ENCODE assay signal across 1 cellular context in genomic region chr6:46486186-46486585, GRCh38.
TF ChIP-seq lines count a peak whose summit lies in the region.

No MANE protein-coding gene starts in this region.

TF ChIP-seq in endothelial cell of umbilical vein, 7 proteins besides CTCF, POLR2A, EP300 and RAD21 (continued from another document):
- no peak for TF ChIP-seq POLR2AphosphoS5 (IDR thresholded peaks at IDR 0.05; ENCODE audit: insufficient read depth, low read depth, low read length)
TF ChIP-seq in endothelial cell of umbilical vein: peak in this region for 0.
